ENCODE assay signal across 8 cellular contexts in the genomic region with DNA sequence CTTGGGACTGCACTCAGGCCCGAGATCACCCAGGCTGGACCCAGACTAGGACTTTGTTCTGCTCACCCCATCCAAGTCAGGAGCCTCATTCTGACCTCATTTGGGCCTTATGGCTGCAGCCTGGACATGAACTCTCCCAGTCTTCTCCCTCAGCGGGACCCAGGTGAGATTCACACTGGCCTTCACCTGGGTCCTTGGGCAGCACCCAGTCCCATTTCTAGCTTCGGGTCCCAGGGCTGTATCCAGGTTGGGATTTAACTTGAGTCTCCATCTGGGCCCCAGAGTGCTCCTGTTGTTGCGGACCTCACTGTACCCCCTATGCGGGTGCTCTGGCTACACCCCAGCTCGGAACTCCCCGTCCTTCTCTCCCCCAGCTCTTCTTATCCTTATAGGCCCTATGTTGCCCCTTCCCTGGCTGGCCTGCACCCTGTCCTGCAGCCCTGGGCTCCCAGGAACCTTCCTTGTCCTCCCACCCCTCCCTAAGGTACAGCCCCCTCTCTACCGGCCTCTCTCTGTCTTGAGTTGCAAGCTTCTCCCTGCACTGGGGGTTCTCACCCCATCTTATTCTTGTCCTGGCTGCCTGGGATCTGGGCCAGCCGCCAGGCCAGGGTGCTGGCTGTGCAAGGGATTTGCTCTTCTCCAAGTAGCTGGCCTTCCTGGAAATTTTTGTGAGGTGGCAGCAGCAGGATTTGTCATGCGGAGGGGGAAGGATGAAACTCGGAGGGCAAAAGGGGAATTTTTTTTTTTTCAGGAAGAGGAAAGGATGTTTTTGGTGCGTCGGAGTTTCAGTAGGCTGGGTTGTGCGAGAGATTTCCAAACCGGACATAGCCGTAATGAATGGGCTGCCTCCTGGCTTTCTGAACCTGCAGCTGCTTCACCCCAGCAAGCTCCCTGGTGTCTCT. TPM values are rescaled to one million over a fixed set of nuclear protein-coding genes. Genes with fewer than 3 reads are reported as not detected.
DNase-seq lines count a peak whose midpoint lies in the region; ATAC-seq and TF ChIP-seq lines count a peak whose summit lies in the region.

No MANE protein-coding gene starts in this region.

- CTCF ChIA-PET in activated CD4-positive, alpha-beta T cell treated with anti-CD3 and anti-CD28 coated beads, Interleukin-2, amount 10 ng/mL, durations not matched to agents 7 days and 5 days (lab: Charles Lee) = interaction anchor here (1.2 kb wide), 1 partner anchor 242 kb away, joined by 3 read pairs; no protein-coding TSS in a partner anchor

- no peaks in the 10 kb centered on the region for H3K9me3 ChIP-seq in Peyer's patch
- H3K9me3 ChIP-seq in effector memory CD4-positive, alpha-beta T cell (ENCODE audit: control insufficient read depth, low read length) = no peaks in the 10 kb centered on the region

- peak overlapping the region; percentile 90 to 98 (median 96) for H3K27ac ChIP-seq in Peyer's patch
- peak overlapping the region; percentile 90 for H3K27ac ChIP-seq in effector memory CD4-positive, alpha-beta T cell (ENCODE audit: insufficient read depth, low read length, poor library complexity, severe bottlenecking)

- no peak for ATAC-seq in naive B cell (ENCODE audit: low read depth in 2 of 2)

- TF ChIP-seq POLR2A in Peyer's patch (IDR thresholded peaks at IDR 0.05) = no peak

- POLR2A ChIA-PET in activated CD4-positive, alpha-beta T cell treated with anti-CD3 and anti-CD28 coated beads, Interleukin-2, amount 10 ng/mL, durations not matched to agents 7 days and 5 days (lab: Charles Lee) = no interaction called here

- H3K4me1 ChIP-seq in Peyer's patch = peaks cover 0 to 45% (median 28%) of the 10 kb centered on the region in 4 donors
- H3K4me1 ChIP-seq in effector memory CD4-positive, alpha-beta T cell (ENCODE audit: control insufficient read depth, insufficient read depth, low read length, poor library complexity, severe bottlenecking) = peaks cover 42% of the 10 kb centered on the region

- H3K36me3 ChIP-seq in Peyer's patch = no peaks in the 10 kb centered on the region
- H3K36me3 ChIP-seq in effector memory CD4-positive, alpha-beta T cell (ENCODE audit: control insufficient read depth, insufficient read depth, low read length) = no peaks in the 10 kb centered on the region

- peaks cover 9% of the 10 kb centered on the region for H3K36me3 Mint-ChIP-seq in activated CD4-positive, alpha-beta T cell treated with anti-CD3 and anti-CD28 coated beads, Interleukin-2, amount 10 ng/mL, durations not matched to agents 7 days and 5 days (ENCODE audit: low read depth)
- no peaks in the 10 kb centered on the region for H3K36me3 Mint-ChIP-seq in naive B cell

- peak overlapping the region; percentile 93 for H3K27ac Mint-ChIP-seq in activated CD4-positive, alpha-beta T cell treated with anti-CD3 and anti-CD28 coated beads, Interleukin-2, amount 10 ng/mL, durations not matched to agents 7 days and 5 days
- peak overlapping the region; percentile 69 to 99 (median 98) for H3K27ac Mint-ChIP-seq in naive B cell

- H3K27me3 ChIP-seq in Peyer's patch = no peaks in the 10 kb centered on the region
- no peaks in the 10 kb centered on the region for H3K27me3 ChIP-seq in effector memory CD4-positive, alpha-beta T cell (replicated peaks; ENCODE audit: control insufficient read depth, insufficient read depth, low read length, poor library complexity, severe bottlenecking)

- no peak for DNase-seq in activated CD4-positive, alpha-beta T cell treated with anti-CD3 and anti-CD28 coated beads, Interleukin-2, amount 10 ng/mL, durations not matched to agents 7 days and 5 days
- no peak for DNase-seq in activated CD4-positive, alpha-beta T cell treated with anti-CD3 and anti-CD28 coated beads for 4 hours
- DNase-seq in Peyer's patch (peak in 2 of 3 donors; percentile 28 to 65), naive B cell (no peak), NCI-H446 treated with DMSO at 0.1 percent for 48 hours (lab: John Stamatoyannopoulos, UW) (no peak), NCI-H2196 (lab: John Stamatoyannopoulos, UW; ENCODE audit: unreplicated experiment) (no peak)
- no peak for DNase-seq in effector memory CD4-positive, alpha-beta T cell
- no peak for DNase-seq in activated CD4-positive, CD25-positive, alpha-beta regulatory T cell (lab: John Stamatoyannopoulos, UW)

- H3K4me3 ChIP-seq in Peyer's patch = peak overlapping the region; percentile 68 to 95 (median 88)
- H3K4me3 ChIP-seq in effector memory CD4-positive, alpha-beta T cell (ENCODE audit: insufficient read depth, low read depth, low read length, poor library complexity, severe bottlenecking) = peak overlapping the region; percentile 78

- H3K27me3 Mint-ChIP-seq in activated CD4-positive, alpha-beta T cell treated with anti-CD3 and anti-CD28 coated beads, Interleukin-2, amount 10 ng/mL, durations not matched to agents 7 days and 5 days = no peaks in the 10 kb centered on the region
- peaks cover 0 to under 1% (median 0%) of the 10 kb centered on the region in 3 donors for H3K27me3 Mint-ChIP-seq in naive B cell

- TF ChIP-seq CTCF in Peyer's patch (IDR thresholded peaks at IDR 0.05) = no peak

- peak overlapping the region; percentile 97 for H3K4me3 Mint-ChIP-seq in activated CD4-positive, alpha-beta T cell treated with anti-CD3 and anti-CD28 coated beads, Interleukin-2, amount 10 ng/mL, durations not matched to agents 7 days and 5 days
- peak overlapping the region; percentile 92 to 98 (median 96) for H3K4me3 Mint-ChIP-seq in naive B cell

- H3K9me3 Mint-ChIP-seq in activated CD4-positive, alpha-beta T cell treated with anti-CD3 and anti-CD28 coated beads, Interleukin-2, amount 10 ng/mL, durations not matched to agents 7 days and 5 days = no peaks in the 10 kb centered on the region
- H3K9me3 Mint-ChIP-seq in naive B cell = peaks cover 0 to under 1% (median 0%) of the 10 kb centered on the region in 7 donors

- peaks cover 48% of the 10 kb centered on the region for H3K4me1 Mint-ChIP-seq in activated CD4-positive, alpha-beta T cell treated with anti-CD3 and anti-CD28 coated beads, Interleukin-2, amount 10 ng/mL, durations not matched to agents 7 days and 5 days
- H3K4me1 Mint-ChIP-seq in naive B cell = peaks cover 65 to 78% (median 65%) of the 10 kb centered on the region in 3 donors

RNA-seq across cellular contexts. Expression of a gene that starts 0.9 kb away (rescaled TPM):
- total RNA-seq in activated CD4-positive, alpha-beta T cell treated with anti-CD3 and anti-CD28 coated beads, Interleukin-2, amount 10 ng/mL, durations not matched to agents 7 days and 5 days = 10 to 100 TPM; 41.7 to 52.8 TPM
- total RNA-seq in Peyer's patch = 100 to 1,000 TPM in 2 of 4 donors, 10 to 100 TPM in 2; 54.5 to 133 (median 102) TPM
- 100 to 1,000 TPM in 2 of 6 donors, 10 to 100 TPM in 4; 93.2 to 151 (median 99.7) TPM for polyA plus RNA-seq in naive B cell (ENCODE audit: low read depth in 6 of 6)

RNA-seq across cellular contexts. Expression of a gene that starts 32.2 kb away (rescaled TPM):
- 1 to 10 TPM; 3.0 to 3.2 TPM for total RNA-seq in activated CD4-positive, alpha-beta T cell treated with anti-CD3 and anti-CD28 coated beads, Interleukin-2, amount 10 ng/mL, durations not matched to agents 7 days and 5 days
- 10 to 100 TPM in 2 of 4 donors, 1 to 10 TPM in 2; 5.0 to 11.4 (median 10.1) TPM for total RNA-seq in Peyer's patch
- 1 to 10 TPM in 3 of 6 donors, under 1 TPM in 2, not detected in 1; 0.52 to 2.2 (median 1.2) TPM for polyA plus RNA-seq in naive B cell (ENCODE audit: low read depth in 6 of 6)

Comparison
In these comparisons a context has a peak if more than half of its experiments do, and no peak if none do; other contexts are left out.
1. DNase-seq: peak in Peyer's patch (2 of 3); none in activated CD4-positive, alpha-beta T cell treated with anti-CD3 and anti-CD28 coated beads, Interleukin-2, amount 10 ng/mL, durations not matched to agents 7 days and 5 days (single experiment), activated CD4-positive, alpha-beta T cell treated with anti-CD3 and anti-CD28 coated beads for 4 hours (0 of 2), effector memory CD4-positive, alpha-beta T cell (0 of 3), naive B cell (single experiment), activated CD4-positive, CD25-positive, alpha-beta regulatory T cell (0 of 4), NCI-H446 treated with DMSO at 0.1 percent for 48 hours (single experiment) and NCI-H2196 (single experiment).